Comparison of ENCODE assay signal across 8 cellular contexts in the genomic region with DNA sequence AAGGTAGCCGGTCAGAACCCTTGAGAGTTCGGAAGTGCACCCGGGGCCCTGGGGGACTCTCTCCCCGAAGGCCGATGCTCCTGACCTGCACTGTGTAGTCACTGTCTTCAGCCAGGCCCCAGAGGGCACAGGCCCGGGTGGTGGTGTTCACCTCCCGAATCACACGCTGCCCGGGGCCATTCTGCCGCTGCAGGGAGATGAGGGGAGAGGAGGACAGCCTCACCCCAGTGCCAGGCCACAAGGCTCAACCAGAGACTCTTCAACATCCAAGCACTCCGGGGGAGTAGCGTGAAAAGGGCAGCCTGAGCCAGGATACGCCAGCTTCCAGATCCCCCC. TPM values are rescaled to one million over a fixed set of nuclear protein-coding genes. Genes with fewer than 3 reads are reported as not detected.
DNase-seq lines count a peak whose midpoint lies in the region; ATAC-seq and TF ChIP-seq lines count a peak whose summit lies in the region.

No MANE protein-coding gene starts in this region.

- H3K4me1 Mint-ChIP-seq in activated naive CD8-positive, alpha-beta T cell treated with anti-CD3 and anti-CD28 coated beads, Interleukin-2, amount 10 ng/mL, durations not matched to agents 7 days and 5 days = peaks cover 22% of the 10 kb centered on the region
- peaks cover 35% of the 10 kb centered on the region for H3K4me1 Mint-ChIP-seq in progenitor cell of endocrine pancreas (ENCODE audit: low read depth)

- TF ChIP-seq POLR2A in gastroesophageal sphincter (IDR thresholded peaks at IDR 0.05) = no peak

- no peak for ATAC-seq in activated naive CD8-positive, alpha-beta T cell treated with anti-CD3 and anti-CD28 coated beads, Interleukin-2, amount 10 ng/mL, durations not matched to agents 7 days and 5 days (ENCODE audit: low read depth)
- ATAC-seq in gastroesophageal sphincter (no peak), GM19467 (IDR thresholded peaks at IDR 0.05; ENCODE audit: unreplicated experiment) (no peak), HG03520 (IDR thresholded peaks at IDR 0.05; ENCODE audit: unreplicated experiment) (no peak)

- DNase-seq in GM23248 (no peak), progenitor cell of endocrine pancreas (ENCODE audit: low spot score, unreplicated experiment) (no peak), NCI-H446 treated with DMSO at 0.1 percent for 48 hours (lab: John Stamatoyannopoulos, UW) (no peak), NCI-H2107 (lab: John Stamatoyannopoulos, UW) (no peak)
- DNase-seq in activated naive CD8-positive, alpha-beta T cell treated with anti-CD3 and anti-CD28 coated beads, Interleukin-2, amount 10 ng/mL, durations not matched to agents 7 days and 5 days = no peak

- H3K27me3 ChIP-seq in GM23248 (replicated peaks; ENCODE audit: insufficient read depth) (no peaks in the 10 kb centered on the region), gastroesophageal sphincter (peaks cover 2% of the 10 kb centered on the region)

- no peak for TF ChIP-seq EP300 in gastroesophageal sphincter (IDR thresholded peaks at IDR 0.05)

- no peaks in the 10 kb centered on the region for H3K9me2 ChIP-seq in GM23248 (ENCODE audit: insufficient read depth)

- peak overlapping the region; percentile 75 for H3K4me3 ChIP-seq in GM23248
- peak overlapping the region in 1 of 2 donors; percentile 89 for H3K4me3 ChIP-seq in gastroesophageal sphincter

- H3K36me3 Mint-ChIP-seq in activated naive CD8-positive, alpha-beta T cell treated with anti-CD3 and anti-CD28 coated beads, Interleukin-2, amount 10 ng/mL, durations not matched to agents 7 days and 5 days = no peaks in the 10 kb centered on the region
- peaks cover 3% of the 10 kb centered on the region for H3K36me3 Mint-ChIP-seq in progenitor cell of endocrine pancreas (ENCODE audit: insufficient read depth)

- 82 to 84% methylated on average over 13 of the region's 13 CpGs for WGBS in GM23248 (ENCODE audit: low coverage in 1 of 2, low lambda C conversion rate in 2 of 2, missing lambda C conversion rate in 2 of 2), 2 experiments
- no CpG with 5 or more reads among the region's 13 CpGs for WGBS in gastroesophageal sphincter (ENCODE audit: low coverage in 1 of 2), 2 donors

- H3K4me1 ChIP-seq in GM23248 (ENCODE audit: insufficient read depth) (peaks cover 16% of the 10 kb centered on the region), gastroesophageal sphincter (peaks cover 0 to 35% (median 0%) of the 10 kb centered on the region in 3 donors)

- in situ Hi-C loops in GM23248 (cut with MboI) = no loop called here

- POLR2A ChIA-PET in activated naive CD8-positive, alpha-beta T cell treated with anti-CD3 and anti-CD28 coated beads, Interleukin-2, amount 10 ng/mL, durations not matched to agents 7 days and 5 days (lab: Charles Lee) = no interaction called here

- H3K9me3 ChIP-seq in GM23248 (ENCODE audit: low read depth) (no peaks in the 10 kb centered on the region), gastroesophageal sphincter (no peaks in the 10 kb centered on the region)

- peaks cover 5% of the 10 kb centered on the region; the same call in 1 of the 2 replicates for H3F3A ChIP-seq in GM23248 (ENCODE audit: insufficient read depth)

- no peaks in the 10 kb centered on the region for H3K36me3 ChIP-seq in GM23248 (ENCODE audit: low read depth)
- peaks cover 0 to 5% of the 10 kb centered on the region in 2 donors for H3K36me3 ChIP-seq in gastroesophageal sphincter

- H4K20me1 ChIP-seq in GM23248 (ENCODE audit: insufficient read depth) = no peaks in the 10 kb centered on the region

- H3K4me2 ChIP-seq in GM23248 (ENCODE audit: unreplicated experiment) = no peak overlapping the region

- TF ChIP-seq CTCF in gastroesophageal sphincter (IDR thresholded peaks at IDR 0.05) = no peak
- TF ChIP-seq CTCF in progenitor cell of endocrine pancreas (IDR thresholded peaks at IDR 0.05; ENCODE audit: unreplicated experiment) = no peak

- no peak overlapping the region for H3K27ac ChIP-seq in GM23248
- H3K27ac ChIP-seq in gastroesophageal sphincter = peak overlapping the region in 3 of 4 donors; percentile 69 to 75 (median 70)

- H3K4me3 Mint-ChIP-seq in activated naive CD8-positive, alpha-beta T cell treated with anti-CD3 and anti-CD28 coated beads, Interleukin-2, amount 10 ng/mL, durations not matched to agents 7 days and 5 days = peak overlapping the region; percentile 17
- H3K4me3 Mint-ChIP-seq in progenitor cell of endocrine pancreas (ENCODE audit: low read depth) = peak overlapping the region; percentile 75

- H3K79me2 ChIP-seq in GM23248 (ENCODE audit: insufficient read depth) = peaks cover 5% of the 10 kb centered on the region

- H3K27me3 Mint-ChIP-seq in activated naive CD8-positive, alpha-beta T cell treated with anti-CD3 and anti-CD28 coated beads, Interleukin-2, amount 10 ng/mL, durations not matched to agents 7 days and 5 days = peaks cover 50% of the 10 kb centered on the region
- peaks cover 17% of the 10 kb centered on the region for H3K27me3 Mint-ChIP-seq in progenitor cell of endocrine pancreas

- peak overlapping the region; percentile 91; the same call in 1 of the 2 replicates for H2AFZ ChIP-seq in GM23248

- peak overlapping the region; percentile 75; the same call in 1 of the 2 replicates for H3K9ac ChIP-seq in GM23248

- no peak overlapping the region for H3K27ac Mint-ChIP-seq in activated naive CD8-positive, alpha-beta T cell treated with anti-CD3 and anti-CD28 coated beads, Interleukin-2, amount 10 ng/mL, durations not matched to agents 7 days and 5 days
- H3K27ac Mint-ChIP-seq in progenitor cell of endocrine pancreas = no peak overlapping the region

- no peaks in the 10 kb centered on the region for H3K9me3 Mint-ChIP-seq in activated naive CD8-positive, alpha-beta T cell treated with anti-CD3 and anti-CD28 coated beads, Interleukin-2, amount 10 ng/mL, durations not matched to agents 7 days and 5 days
- H3K9me3 Mint-ChIP-seq in progenitor cell of endocrine pancreas (ENCODE audit: low read depth) = no peaks in the 10 kb centered on the region

RNA-seq across cellular contexts. Expression of gene FNDC4, which starts 1.1 kb away (rescaled TPM):
- total RNA-seq in GM23248 (2014; rRNA removed; shearing (Covaris generic)) = 24.2 and 31.2 TPM in 2 replicates
- polyA plus RNA-seq in GM23248 (2016; fragmentation: Nextera tagmentation; extraction: Ambion mirVana) = 18.2 and 20.2 TPM in 2 replicates
- total RNA-seq in activated naive CD8-positive, alpha-beta T cell treated with anti-CD3 and anti-CD28 coated beads, Interleukin-2, amount 10 ng/mL, durations not matched to agents 7 days and 5 days = not detected
- total RNA-seq in gastroesophageal sphincter = 10 to 100 TPM in 2 of 4 donors, 1 to 10 TPM in 2; 7.0 to 11.7 (median 9.9) TPM
- 10.2 and 12.2 TPM in 2 replicates for total RNA-seq in progenitor cell of endocrine pancreas

RNA-seq across cellular contexts. Expression of gene GCKR, which starts 2.7 kb away (rescaled TPM):
- 0.11 TPM in 1 of 2 replicates, not detected in the other for total RNA-seq in GM23248 (2014; rRNA removed; shearing (Covaris generic))
- 0.59 and 0.71 TPM in 2 replicates for polyA plus RNA-seq in GM23248 (2016; fragmentation: Nextera tagmentation; extraction: Ambion mirVana)
- not detected for total RNA-seq in activated naive CD8-positive, alpha-beta T cell treated with anti-CD3 and anti-CD28 coated beads, Interleukin-2, amount 10 ng/mL, durations not matched to agents 7 days and 5 days
- under 1 TPM in 1 of 4 donors, not detected in 3; 0.58 TPM for total RNA-seq in gastroesophageal sphincter
- total RNA-seq in progenitor cell of endocrine pancreas = 2.0 and 2.8 TPM in 2 replicates

RNA-seq across cellular contexts. Expression of gene IFT172, which starts 4.4 kb away (rescaled TPM):
- 9.9 and 19.9 TPM in 2 replicates for total RNA-seq in GM23248 (2014; rRNA removed; shearing (Covaris generic))
- polyA plus RNA-seq in GM23248 (2016; fragmentation: Nextera tagmentation; extraction: Ambion mirVana) = 8.1 and 8.6 TPM in 2 replicates
- 10 to 100 TPM; 17.9 to 18.8 TPM for total RNA-seq in activated naive CD8-positive, alpha-beta T cell treated with anti-CD3 and anti-CD28 coated beads, Interleukin-2, amount 10 ng/mL, durations not matched to agents 7 days and 5 days
- total RNA-seq in gastroesophageal sphincter (10 to 100 TPM; 17.9 to 34.8 (median 30.3) TPM), progenitor cell of endocrine pancreas (43.7 and 49.5 TPM in 2 replicates)

RNA-seq across cellular contexts. Expression of gene KRTCAP3, which starts 51.7 kb away (rescaled TPM):
- not detected in 2 replicates for total RNA-seq in GM23248 (2014; rRNA removed; shearing (Covaris generic))
- 0.56 and 0.67 TPM in 2 replicates for polyA plus RNA-seq in GM23248 (2016; fragmentation: Nextera tagmentation; extraction: Ambion mirVana)
- 10 to 100 TPM; 12.2 to 13.9 TPM for total RNA-seq in activated naive CD8-positive, alpha-beta T cell treated with anti-CD3 and anti-CD28 coated beads, Interleukin-2, amount 10 ng/mL, durations not matched to agents 7 days and 5 days
- total RNA-seq in gastroesophageal sphincter (1 to 10 TPM in 1 of 4 donors, under 1 TPM in 1, not detected in 2; 0.94 to 1.1 TPM), progenitor cell of endocrine pancreas (15.4 and 17.1 TPM in 2 replicates)

Comparison
In these comparisons a context has a peak if more than half of its experiments do, and no peak if none do; other contexts are left out.
1. RNA of gene FNDC4, which starts 1.1 kb away (total RNA-seq): 24.2 to 31.2 TPM in GM23248, 7.0 to 11.7 TPM in gastroesophageal sphincter and 10.2 to 12.2 TPM in progenitor cell of endocrine pancreas; not detected in activated naive CD8-positive, alpha-beta T cell treated with anti-CD3 and anti-CD28 coated beads, Interleukin-2, amount 10 ng/mL, durations not matched to agents 7 days and 5 days; every median in the first group is over 4 times any median in the second.